ENCODE assay signal across 8 cellular contexts in the genomic region with DNA sequence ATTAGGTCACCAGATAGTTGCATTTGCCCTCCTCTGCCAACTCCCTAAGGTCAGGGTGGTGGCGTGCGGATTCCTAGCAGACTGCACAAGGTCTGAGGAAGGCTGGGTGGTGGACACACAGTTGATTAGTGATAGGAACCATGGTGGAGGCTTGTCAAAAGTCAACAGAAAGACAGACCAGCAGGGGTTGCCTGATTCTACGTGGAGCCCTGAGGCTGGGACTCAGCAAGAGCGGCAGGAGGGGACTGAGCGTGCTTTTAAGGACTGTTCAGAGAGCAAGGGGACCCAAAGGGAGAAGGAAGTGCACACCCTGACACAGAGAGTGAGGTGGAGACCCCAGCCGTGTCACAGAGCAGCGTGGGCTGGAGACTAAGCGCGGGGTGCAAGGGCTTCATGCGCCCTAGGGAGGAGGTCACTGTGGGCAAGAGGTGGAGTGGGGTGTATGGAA.
DNase-seq lines count a peak whose midpoint lies in the region; ATAC-seq and TF ChIP-seq lines count a peak whose summit lies in the region.

No MANE protein-coding gene starts in this region.

- H3K36me3 ChIP-seq in thoracic aorta = no peaks in the 10 kb centered on the region

- H3K36me3 Mint-ChIP-seq in activated T-cell treated with anti-CD3 and anti-CD28 coated beads, Interleukin-2, amount 50 U/mL, for 4 hours (ENCODE audit: insufficient read depth) = peaks cover 4% of the 10 kb centered on the region
- peaks cover 0 to 4% (median 0%) of the 10 kb centered on the region in 3 donors for H3K36me3 Mint-ChIP-seq in immature natural killer cell

- H3K27me3 Mint-ChIP-seq in activated T-cell treated with anti-CD3 and anti-CD28 coated beads, Interleukin-2, amount 50 U/mL, for 4 hours (ENCODE audit: low read depth) = peaks cover 3% of the 10 kb centered on the region
- H3K27me3 Mint-ChIP-seq in immature natural killer cell (ENCODE audit: low read depth in 3 of 3) = peaks cover 0 to 1% (median 0%) of the 10 kb centered on the region in 3 donors

- peaks cover 43% of the 10 kb centered on the region for H3K4me1 Mint-ChIP-seq in activated T-cell treated with anti-CD3 and anti-CD28 coated beads, Interleukin-2, amount 50 U/mL, for 4 hours (ENCODE audit: low read depth)
- peaks cover 49 to 76% of the 10 kb centered on the region in 2 donors for H3K4me1 Mint-ChIP-seq in immature natural killer cell

- H3K4me3 ChIP-seq in thoracic aorta (peak overlapping the region; percentile 66), foreskin fibroblast (ENCODE audit: low read depth in 1 of 2, low read length in 2 of 2) (no peak overlapping the region)

- peaks cover 0 to 4% of the 10 kb centered on the region in 2 donors for H3K4me1 ChIP-seq in thoracic aorta (ENCODE audit: control insufficient read depth in 1 of 2, low read depth in 2 of 2)

- peak; percentile 44 for DNase-seq in activated T-cell treated with anti-CD3 and anti-CD28 coated beads, Interleukin-2, amount 50 U/mL, for 1 hour
- no peak for DNase-seq in activated T-cell treated with anti-CD3 and anti-CD28 coated beads for 4 hours
- DNase-seq in activated T-cell treated with anti-CD3 and anti-CD28 coated beads, Interleukin-2, amount 50 U/mL, for 4 hours = no peak
- peak in 1 of 3 donors; percentile 30 for DNase-seq in immature natural killer cell
- no peak for DNase-seq in thoracic aorta (ENCODE audit: low spot score)
- DNase-seq in foreskin fibroblast = no peak
- DNase-seq in SW 1271 (lab: John Stamatoyannopoulos, UW) = no peak
- no peak for DNase-seq in activated effector memory CD4-positive, alpha-beta T cell treated with Interleukin-2 at 50 U/mL for 16 hours

- H3K9me3 Mint-ChIP-seq in activated T-cell treated with anti-CD3 and anti-CD28 coated beads, Interleukin-2, amount 50 U/mL, for 4 hours = peaks cover 6% of the 10 kb centered on the region
- peaks cover 0 to 2% (median 0%) of the 10 kb centered on the region in 6 donors for H3K9me3 Mint-ChIP-seq in immature natural killer cell

- H3K9me3 ChIP-seq in thoracic aorta = no peaks in the 10 kb centered on the region

- peak overlapping the region; percentile 76 for H3K4me3 Mint-ChIP-seq in activated T-cell treated with anti-CD3 and anti-CD28 coated beads, Interleukin-2, amount 50 U/mL, for 4 hours
- peak overlapping the region; percentile 73 to 91 (median 86) for H3K4me3 Mint-ChIP-seq in immature natural killer cell

- peak; percentile 31 to 53 for ATAC-seq in activated T-cell treated with anti-CD3 and anti-CD28 coated beads, Interleukin-2, amount 50 U/mL, for 4 hours
- ATAC-seq in thoracic aorta (ENCODE audit: insufficient number of reproducible peaks, low FRiP score, low read depth) = no peak

- TF ChIP-seq CTCF in thoracic aorta (IDR thresholded peaks at IDR 0.05) (no peak), foreskin fibroblast (IDR thresholded peaks at IDR 0.05; ENCODE audit: low read depth, low read length) (no peak)

- no peaks in the 10 kb centered on the region for H3K27me3 ChIP-seq in thoracic aorta (replicated peaks; ENCODE audit: insufficient read depth)

- peak overlapping the region; percentile 81 to 97 (median 94) for H3K27ac Mint-ChIP-seq in immature natural killer cell

- H3K27ac ChIP-seq in thoracic aorta = no peak overlapping the region
